Comparison of ENCODE assay signal across 1 cellular context in genomic region chr10:97081621-97082235, GRCh38.
TF ChIP-seq lines count a peak whose summit lies in the region.

No MANE protein-coding gene starts in this region.

TF ChIP-seq in HepG2, 621 proteins besides CTCF, POLR2A, EP300 and RAD21 (continued from another document and continues in another):
- peak; percentile 96 for TF ChIP-seq MLXIP (CRISPR knock-in tag; IDR thresholded peaks at IDR 0.05; ENCODE audit: borderline replicate concordance)
- TF ChIP-seq FOXJ3 (CRISPR knock-in tag; IDR thresholded peaks at IDR 0.05; ENCODE audit: borderline replicate concordance): no peak
- no peak for TF ChIP-seq LCORL (IDR thresholded peaks at IDR 0.05)
- no peak for TF ChIP-seq LCORL (CRISPR knock-in tag; IDR thresholded peaks at IDR 0.05)
- TF ChIP-seq DR1 (CRISPR knock-in tag; IDR thresholded peaks at IDR 0.05): no peak
- peak; percentile 53 for TF ChIP-seq ZNF646 (CRISPR knock-in tag; IDR thresholded peaks at IDR 0.05)
- no peak for TF ChIP-seq ZNF460 (CRISPR knock-in tag; IDR thresholded peaks at IDR 0.05; ENCODE audit: borderline replicate concordance)
- no peak for TF ChIP-seq SOX6 (IDR thresholded peaks at IDR 0.05)
- peak; percentile 50; the same call in 1 of the 2 replicates for TF ChIP-seq SOX6 (CRISPR knock-in tag; IDR thresholded peaks at IDR 0.05)
- no peak for TF ChIP-seq NCOR1 (IDR thresholded peaks at IDR 0.05; ENCODE audit: borderline replicate concordance, low read length)
- peak; percentile 66; the same call in 1 of the 2 replicates for TF ChIP-seq SP4 (CRISPR knock-in tag; IDR thresholded peaks at IDR 0.05)
- peak; percentile 63; the same call in 1 of the 2 replicates for TF ChIP-seq CBFB (CRISPR knock-in tag; IDR thresholded peaks at IDR 0.05)
- TF ChIP-seq SRSF9 (IDR thresholded peaks at IDR 0.05; ENCODE audit: borderline replicate concordance, insufficient read depth, low read depth, low read length, poor library complexity, severe bottlenecking): no peak
- TF ChIP-seq PHF20 (CRISPR knock-in tag; IDR thresholded peaks at IDR 0.05): peak; percentile 62
- TF ChIP-seq ZC3H4 (CRISPR knock-in tag; IDR thresholded peaks at IDR 0.05; ENCODE audit: borderline replicate concordance): no peak; the same call in 1 of the 2 replicates
- peak; percentile 85; the same call in 1 of the 2 replicates for TF ChIP-seq ZNF83 (CRISPR knock-in tag; IDR thresholded peaks at IDR 0.05; ENCODE audit: borderline replicate concordance)
- TF ChIP-seq MIXL1 (CRISPR knock-in tag; IDR thresholded peaks at IDR 0.05): peak; percentile 94
- no peak for TF ChIP-seq MAFG (CRISPR knock-in tag; IDR thresholded peaks at IDR 0.05)
- TF ChIP-seq MNT (IDR thresholded peaks at IDR 0.05): no peak
- TF ChIP-seq BATF2 (CRISPR knock-in tag; IDR thresholded peaks at IDR 0.05): no peak; the same call in 1 of the 2 replicates
- TF ChIP-seq HCFC1 (IDR thresholded peaks at IDR 0.05; ENCODE audit: low read depth, low read length): no peak
- peak; percentile 93; the same call in 1 of the 2 replicates for TF ChIP-seq IKZF5 (CRISPR knock-in tag; IDR thresholded peaks at IDR 0.05)
- TF ChIP-seq ATM (IDR thresholded peaks at IDR 0.05; ENCODE audit: borderline replicate concordance): no peak
- TF ChIP-seq NFAT5 (CRISPR knock-in tag; IDR thresholded peaks at IDR 0.05): peak; percentile 98
- TF ChIP-seq ZC3H13 (CRISPR knock-in tag; IDR thresholded peaks at IDR 0.05): no peak
- TF ChIP-seq NCOA2 (CRISPR knock-in tag; IDR thresholded peaks at IDR 0.05): peak; percentile 79
- TF ChIP-seq ATF1 (CRISPR knock-in tag; IDR thresholded peaks at IDR 0.05): no peak
- TF ChIP-seq TBL1XR1 (IDR thresholded peaks at IDR 0.05; ENCODE audit: borderline replicate concordance, low read length, partially characterized antibody): no peak
- no peak for TF ChIP-seq GPBP1L1 (CRISPR knock-in tag; IDR thresholded peaks at IDR 0.05)
- 0 out of 2 replicates have a peak, but pooled peaks have one; percentile 62 for TF ChIP-seq ZNF879 (CRISPR knock-in tag; IDR thresholded peaks at IDR 0.05)
- no peak for TF ChIP-seq ZNF207 (IDR thresholded peaks at IDR 0.05; ENCODE audit: borderline replicate concordance)
- no peak for TF ChIP-seq BRF2 (CRISPR knock-in tag; IDR thresholded peaks at IDR 0.05)
- TF ChIP-seq TEAD2 (CRISPR knock-in tag; IDR thresholded peaks at IDR 0.05): peak; percentile 95; the same call in 1 of the 2 replicates
- TF ChIP-seq ZNF205 (CRISPR knock-in tag; IDR thresholded peaks at IDR 0.05): peak; percentile 92
- peak; percentile 81 for TF ChIP-seq HMG20B (CRISPR knock-in tag; conservative IDR thresholded peaks at IDR 0.05)
- TF ChIP-seq U2AF1 (optimal IDR thresholded peaks at IDR 0.05; ENCODE audit: low read depth, low read length): no peak
